Comparison of ENCODE assay signal across 28 cellular contexts in the genomic region with DNA sequence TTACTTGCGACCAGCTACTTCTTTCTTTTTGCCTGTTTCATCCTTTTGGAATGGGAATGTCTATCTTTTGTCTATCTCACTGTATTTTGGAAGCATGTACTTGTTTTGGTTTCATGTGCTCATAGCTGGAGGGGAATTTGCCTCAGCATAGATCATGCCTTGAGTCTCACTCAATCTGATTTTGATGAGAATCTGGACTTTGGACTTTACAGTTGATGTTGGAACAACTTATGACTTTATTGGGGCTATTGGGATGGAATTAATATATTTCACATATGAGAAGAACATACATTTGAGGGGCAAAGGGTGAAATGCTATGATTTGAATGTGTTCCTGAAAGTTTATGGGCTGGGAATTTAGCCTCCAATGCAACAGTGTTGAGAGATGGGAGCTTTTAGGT.
"Had no signal": no experiment of that assay in that cellular context is flagged by ENCODE, and none has a peak within 500 bp of the region (broad histone marks: within the 10 kb centered on the region; RNA-seq: fewer than 3 reads in every experiment).

No MANE protein-coding gene starts in this region.

- H3K27ac ChIP-seq: stomach, suprapubic skin, testis, thoracic aorta, thyroid gland, tibial artery, tibial nerve, upper lobe of left lung, upper lobe of right lung, uterus, vagina had no signal

- DNase-seq: stimulated activated CD4-positive, alpha-beta T cell treated with anti-CD3 and anti-CD28 coated beads, Interleukin-2, amount 100 ng/mL, for 48 hours; stimulated activated CD4-positive, alpha-beta T cell treated with anti-CD3 and anti-CD28 coated beads, Interleukin-4, amount 100 ng/mL, for 1 hour; stimulated activated CD4-positive, alpha-beta T cell treated with anti-CD3 and anti-CD28 coated beads, Interleukin-4, amount 100 ng/mL, for 24 hours; stimulated activated CD4-positive, alpha-beta T cell treated with anti-CD3 and anti-CD28 coated beads, Interleukin-4, amount 100 ng/mL, for 4 hours; stimulated activated CD8-positive, alpha-beta memory T cell treated with anti-CD3 and anti-CD28 coated beads, Interleukin-4, amount 100 ng/mL, for 48 hours; stimulated activated naive B cell treated with anti-CD40 and anti-IgM and Interleukin-4, amounts not matched to agents 10 μg/mL and 1 μg/mL and 100 μg/mL, for 72 hours; stimulated activated naive CD4-positive, alpha-beta T cell; stimulated activated naive CD4-positive, alpha-beta T cell treated with Interleukin-2 at 50 U/mL for 16 hours; stimulated activated naive CD8-positive, alpha-beta T cell treated with anti-CD3 and anti-CD28 coated beads, Interleukin-15, amount 100 ng/mL, for 72 hours; stimulated activated naive CD8-positive, alpha-beta T cell treated with anti-CD3 and anti-CD28 coated beads, Interleukin-15, Interleukin-2, amounts not matched to agents 100 U/mL and 50 U/mL, for 24 hours; stomach; substantia nigra; testis; thyroid gland; tibial artery; transverse colon; trophoblast cell; upper lobe of left lung; uterus had no signal

- H3K4me1 ChIP-seq: stomach, suprapubic skin, testis, thyroid gland, tibial nerve, upper lobe of left lung, upper lobe of right lung, uterus, vagina had no signal

- H3K9me3 ChIP-seq: testis, thyroid gland, upper lobe of right lung, uterus, vagina had no signal

- H3K36me3 ChIP-seq: stomach, suprapubic skin, thoracic aorta, thyroid gland, tibial artery, tibial nerve, transverse colon, upper lobe of left lung, upper lobe of right lung, uterus, vagina had no signal

- H3K4me1 Mint-ChIP-seq: stimulated activated effector memory CD8-positive, alpha-beta T cell treated with anti-CD3 and anti-CD28 coated beads, Interleukin-12 subunit alpha, Interleukin-12 subunit beta, amount 100 ng/mL, for 72 hours; stimulated activated memory B cell treated with anti-CD40 and anti-IgM and Interleukin-4, amounts not matched to agents 10 μg/mL and 1 μg/mL and 100 μg/mL, for 72 hours; stimulated activated naive B cell treated with anti-CD40 and anti-IgM and Interleukin-4, amounts not matched to agents 10 μg/mL and 1 μg/mL and 100 μg/mL, for 72 hours; stimulated activated naive CD8-positive, alpha-beta T cell treated with anti-CD3 and anti-CD28 coated beads, Interleukin-15, amount 100 ng/mL, for 72 hours had no signal

- H3K4me3 ChIP-seq: stomach, suprapubic skin, testis, thoracic aorta, thyroid gland, tibial artery, tibial nerve, transverse colon, upper lobe of left lung, upper lobe of right lung, uterus, vagina had no signal

- H3K27ac Mint-ChIP-seq: stimulated activated effector memory CD8-positive, alpha-beta T cell treated with anti-CD3 and anti-CD28 coated beads, Interleukin-12 subunit alpha, Interleukin-12 subunit beta, amount 100 ng/mL, for 72 hours; stimulated activated memory B cell treated with anti-CD40 and anti-IgM and Interleukin-4, amounts not matched to agents 10 μg/mL and 1 μg/mL and 100 μg/mL, for 72 hours; stimulated activated naive B cell treated with anti-CD40 and anti-IgM and Interleukin-4, amounts not matched to agents 10 μg/mL and 1 μg/mL and 100 μg/mL, for 72 hours; stimulated activated naive CD8-positive, alpha-beta T cell treated with anti-CD3 and anti-CD28 coated beads, Interleukin-15, amount 100 ng/mL, for 72 hours; stimulated activated naive CD8-positive, alpha-beta T cell treated with anti-CD3 and anti-CD28 coated beads, Interleukin-15, Interleukin-2, amounts not matched to agents 100 ng/mL and 50 ng/mL, for 24 hours; type B pancreatic cell had no signal

- H3K27me3 ChIP-seq: stomach, suprapubic skin, testis, thyroid gland, tibial artery, tibial nerve, transverse colon, upper lobe of left lung, upper lobe of right lung, uterus, vagina had no signal

- H3K27me3 Mint-ChIP-seq: stimulated activated naive CD8-positive, alpha-beta T cell treated with anti-CD3 and anti-CD28 coated beads, Interleukin-15, Interleukin-2, amounts not matched to agents 100 ng/mL and 50 ng/mL, for 24 hours; type B pancreatic cell had no signal

- H3K4me3 Mint-ChIP-seq: stimulated activated effector memory CD8-positive, alpha-beta T cell treated with anti-CD3 and anti-CD28 coated beads, Interleukin-12 subunit alpha, Interleukin-12 subunit beta, amount 100 ng/mL, for 72 hours; stimulated activated memory B cell treated with anti-CD40 and anti-IgM and Interleukin-4, amounts not matched to agents 10 μg/mL and 1 μg/mL and 100 μg/mL, for 72 hours; stimulated activated naive B cell treated with anti-CD40 and anti-IgM and Interleukin-4, amounts not matched to agents 10 μg/mL and 1 μg/mL and 100 μg/mL, for 72 hours; stimulated activated naive CD8-positive, alpha-beta T cell treated with anti-CD3 and anti-CD28 coated beads, Interleukin-15, amount 100 ng/mL, for 72 hours; stimulated activated naive CD8-positive, alpha-beta T cell treated with anti-CD3 and anti-CD28 coated beads, Interleukin-15, Interleukin-2, amounts not matched to agents 100 ng/mL and 50 ng/mL, for 24 hours; type B pancreatic cell had no signal

- ATAC-seq: stimulated activated effector memory CD8-positive, alpha-beta T cell treated with anti-CD3 and anti-CD28 coated beads, Interleukin-12 subunit alpha, Interleukin-12 subunit beta, amount 100 ng/mL, for 72 hours; stimulated activated memory B cell treated with anti-CD40 and anti-IgM and Interleukin-4, amounts not matched to agents 10 μg/mL and 1 μg/mL and 100 μg/mL, for 72 hours; stimulated activated naive B cell treated with anti-CD40 and anti-IgM and Interleukin-4, amounts not matched to agents 10 μg/mL and 1 μg/mL and 100 μg/mL, for 72 hours; stimulated activated naive CD8-positive, alpha-beta T cell treated with anti-CD3 and anti-CD28 coated beads, Interleukin-15, amount 100 ng/mL, for 72 hours; stimulated activated naive CD8-positive, alpha-beta T cell treated with anti-CD3 and anti-CD28 coated beads, Interleukin-15, Interleukin-2, amounts not matched to agents 100 U/mL and 50 U/mL, for 24 hours had no signal

- H3K36me3 Mint-ChIP-seq: stimulated activated effector memory CD8-positive, alpha-beta T cell treated with anti-CD3 and anti-CD28 coated beads, Interleukin-12 subunit alpha, Interleukin-12 subunit beta, amount 100 ng/mL, for 72 hours; type B pancreatic cell had no signal
